9 cellular contexts compared by ENCODE assay signal in the genomic region with DNA sequence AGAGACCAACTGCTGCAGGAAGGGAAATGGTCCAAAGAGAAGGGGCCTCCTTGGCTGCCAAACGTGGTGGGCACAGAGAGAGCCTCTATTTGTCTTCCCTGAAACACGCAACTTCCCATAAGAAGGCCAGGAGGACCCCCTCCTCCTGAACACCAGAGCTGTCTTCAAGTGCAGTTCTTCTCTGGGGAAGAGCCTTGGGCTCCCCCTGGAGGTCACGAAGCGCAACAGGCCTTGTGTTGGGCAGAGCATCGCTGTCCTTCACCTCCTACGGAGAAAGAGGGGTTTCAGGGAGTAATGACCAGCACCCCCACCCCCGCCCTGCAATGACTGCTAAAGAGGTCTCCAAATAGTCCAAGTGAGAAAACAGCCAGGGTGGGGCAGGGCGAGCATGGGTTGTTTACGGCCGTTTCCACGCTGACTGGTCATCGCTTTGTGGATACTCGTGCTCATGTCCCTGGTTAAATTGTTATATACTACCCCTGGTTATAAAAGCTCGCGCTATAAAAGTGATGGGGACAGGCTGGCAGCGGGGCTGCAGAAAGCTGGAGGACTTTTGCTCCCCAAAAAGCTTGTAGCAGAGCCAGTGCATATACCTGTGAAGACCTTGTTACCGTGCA.
A peak's percentile ranks its signal among the peaks of the same experiment; 100 is the strongest.
DNase-seq lines count a peak whose midpoint lies in the region; ATAC-seq, FAIRE-seq and TF ChIP-seq lines count a peak whose summit lies in the region.
"Had no signal": no experiment of that assay in that cellular context is flagged by ENCODE, and none has a peak within 500 bp of the region (broad histone marks: within the 10 kb centered on the region; RNA-seq: fewer than 3 reads in every experiment).

No MANE protein-coding gene starts in this region.

- ATAC-seq in HG03571 (IDR thresholded peaks at IDR 0.05; ENCODE audit: unreplicated experiment), result no peak

- no peaks in the 10 kb centered on the region for H3K9me3 Mint-ChIP-seq in astrocyte (ENCODE audit: unreplicated experiment)

- peaks cover 3% of the 10 kb centered on the region for H3K4me1 Mint-ChIP-seq in astrocyte (ENCODE audit: low read depth, unreplicated experiment)

- no peak overlapping the region for H3K9ac ChIP-seq in astrocyte (ENCODE audit: low read length)

- H3K36me3 Mint-ChIP-seq in astrocyte (ENCODE audit: low read depth, unreplicated experiment), result no peaks in the 10 kb centered on the region
- H3K36me3 Mint-ChIP-seq: activated naive CD8-positive, alpha-beta T cell had no signal

- H3K27ac Mint-ChIP-seq in astrocyte (ENCODE audit: unreplicated experiment), result no peak overlapping the region
- H3K27ac Mint-ChIP-seq: activated naive CD8-positive, alpha-beta T cell had no signal

- no peak overlapping the region for H3K4me3 Mint-ChIP-seq in astrocyte (ENCODE audit: unreplicated experiment)
- H3K4me3 Mint-ChIP-seq: activated naive CD8-positive, alpha-beta T cell had no signal

- intact Hi-C loops in left ventricle myocardium inferior (cut with micrococcal nuclease), result no loop called here
- intact Hi-C loops in cardiac septum (cut with DNase I), result loop anchor here (10.0 kb wide), 4 partner anchors 66 to 746 kb away; no protein-coding TSS in a partner anchor
- intact Hi-C loops in tibial artery (cut with DNase I; ENCODE audit: low total_unique reads), result loop anchor here (5.0 to 10.0 kb wide), 2 partner anchors 306 to 753 kb away; no protein-coding TSS in a partner anchor

- no peak overlapping the region for H3K4me2 ChIP-seq in astrocyte (ENCODE audit: low read length)

- H3K27ac ChIP-seq in left ventricle myocardium inferior (replicated peaks) (peak overlapping the region; percentile 90), astrocyte (ENCODE audit: low read depth, low read length) (no peak overlapping the region), tibial artery (no peak overlapping the region)

- H3K9me3 ChIP-seq in left ventricle myocardium inferior (replicated peaks), result no peaks in the 10 kb centered on the region
- no peaks in the 10 kb centered on the region for H3K9me3 ChIP-seq in astrocyte (ENCODE audit: insufficient read depth, low read depth, low read length)
- H3K9me3 ChIP-seq in tibial artery, result no peaks in the 10 kb centered on the region

- TF ChIP-seq CTCF in left ventricle myocardium inferior (IDR thresholded peaks at IDR 0.05; ENCODE audit: borderline replicate concordance), result peak; percentile 67
- TF ChIP-seq CTCF in astrocyte (IDR thresholded peaks at IDR 0.05; ENCODE audit: insufficient read depth, low read depth, low read length), result peak; percentile 47
- peak; percentile 71 to 78 for TF ChIP-seq CTCF in tibial artery (IDR thresholded peaks at IDR 0.05)

- no peak overlapping the region for H2AFZ ChIP-seq in astrocyte (ENCODE audit: low read depth, low read length)

- peaks cover 4% of the 10 kb centered on the region for H3K27me3 ChIP-seq in left ventricle myocardium inferior (ENCODE audit: low read depth)
- H3K27me3 ChIP-seq in astrocyte (ENCODE audit: insufficient read depth, low read length), result no peaks in the 10 kb centered on the region
- H3K27me3 ChIP-seq in tibial artery, result peaks cover 0 to 6% of the 10 kb centered on the region in 2 donors

- DNase-seq in left ventricle myocardium inferior, result no peak
- DNase-seq in cardiac septum (ENCODE audit: low spot score), result no peak
- DNase-seq in NCI-H82 treated with DMSO at 0.1 percent for 48 hours (lab: John Stamatoyannopoulos, UW; ENCODE audit: unreplicated experiment), result peak; percentile 6
- DNase-seq in astrocyte (ENCODE audit: low read depth), result no peak
- DNase-seq in left kidney (ENCODE audit: low read depth, low spot score), result peak; percentile 80
- DNase-seq in tibial artery, result no peak
- no peak for DNase-seq in GM19240 (ENCODE audit: insufficient read length, low spot score)

- no peaks in the 10 kb centered on the region for H3K79me2 ChIP-seq in astrocyte (ENCODE audit: insufficient read depth, low read length)

- H3K27me3 Mint-ChIP-seq in astrocyte (ENCODE audit: low read depth, unreplicated experiment), result peaks cover 12% of the 10 kb centered on the region

- H3K36me3 ChIP-seq in left ventricle myocardium inferior, result no peaks in the 10 kb centered on the region
- no peaks in the 10 kb centered on the region for H3K36me3 ChIP-seq in astrocyte (ENCODE audit: insufficient read depth, low read length)
- H3K36me3 ChIP-seq in tibial artery, result no peaks in the 10 kb centered on the region

- H3K4me1 ChIP-seq in left ventricle myocardium inferior (peaks cover 12% of the 10 kb centered on the region), astrocyte (ENCODE audit: insufficient read depth, low read length) (no peaks in the 10 kb centered on the region), tibial artery (no peaks in the 10 kb centered on the region)

- FAIRE-seq in astrocyte (lab: Jason Lieb, UNC), result no peak

- no peak overlapping the region for H3K4me3 ChIP-seq in left ventricle myocardium inferior
- no peak overlapping the region for H3K4me3 ChIP-seq in astrocyte (ENCODE audit: insufficient read depth, low read depth, low read length)
- no peak overlapping the region for H3K4me3 ChIP-seq in tibial artery

- H4K20me1 ChIP-seq in astrocyte (ENCODE audit: insufficient read depth, low read length), result no peaks in the 10 kb centered on the region

Comparison
In these comparisons a context has a peak if more than half of its experiments do, and no peak if none do; other contexts are left out.
1. DNase-seq: peak in NCI-H82 treated with DMSO at 0.1 percent for 48 hours (single experiment) and left kidney (single experiment); none in left ventricle myocardium inferior (single experiment), cardiac septum (single experiment), astrocyte (single experiment), tibial artery (0 of 2) and GM19240 (single experiment).
2. Peak in every context shown above with its lines, with median percentiles within 50 percentile points of each other: CTCF ChIP-seq.